8 cellular contexts compared by ENCODE assay signal in the genomic region with DNA sequence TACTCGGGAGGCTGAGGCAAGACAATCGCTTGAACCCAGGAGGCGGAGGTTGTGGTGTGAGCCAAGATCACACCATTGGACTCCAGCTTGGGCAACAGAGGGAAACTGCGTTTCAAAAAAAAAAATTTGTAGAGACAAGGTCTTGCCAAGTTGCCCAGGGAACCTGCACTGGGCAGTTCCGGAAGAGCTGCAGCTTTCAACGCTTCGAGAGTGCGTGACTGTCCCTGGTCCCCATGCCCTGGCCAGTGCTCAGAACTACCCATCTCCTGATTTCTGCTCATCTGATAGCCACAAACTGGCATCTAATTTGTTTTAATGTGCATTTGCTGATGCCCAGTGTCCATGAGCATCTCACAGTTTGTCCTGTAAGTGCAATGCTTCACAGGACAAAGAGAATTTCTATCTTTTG.
DNase-seq lines count a peak whose midpoint lies in the region; ATAC-seq and TF ChIP-seq lines count a peak whose summit lies in the region.

No MANE protein-coding gene starts in this region.

- peak overlapping the region; percentile 95 for H3K4me3 ChIP-seq in WI38 (ENCODE audit: low read depth, low read length)
- H3K4me3 ChIP-seq in foreskin fibroblast (ENCODE audit: low read depth in 1 of 2, low read length in 2 of 2), result peak overlapping the region; percentile 70 to 98
- peak overlapping the region; percentile 86 for H3K4me3 ChIP-seq in skeletal muscle cell (ENCODE audit: low read depth, low read length)

- TF ChIP-seq CTCF in WI38 (IDR thresholded peaks at IDR 0.05; ENCODE audit: low read depth, low read length) (no peak), foreskin fibroblast (IDR thresholded peaks at IDR 0.05; ENCODE audit: low read depth, low read length) (no peak)

- DNase-seq in NCI-H146 (lab: John Stamatoyannopoulos, UW), result peak; percentile 50
- DNase-seq in NCI-H146 treated with DMSO at 0.1 percent for 48 hours (lab: John Stamatoyannopoulos, UW; ENCODE audit: unreplicated experiment), result no peak
- peak in 1 of 2 donors; percentile 64 for DNase-seq in foreskin fibroblast
- DNase-seq in skeletal muscle cell (ENCODE audit: low read depth), result no peak
- DNase-seq in epidermal melanocyte (ENCODE audit: insufficient read length, low spot score), result no peak

- ATAC-seq in GM18502 (IDR thresholded peaks at IDR 0.05; ENCODE audit: poor library complexity, unreplicated experiment) (no peak), GM18520 (IDR thresholded peaks at IDR 0.05; ENCODE audit: unreplicated experiment) (no peak)
